In the genomic region with DNA sequence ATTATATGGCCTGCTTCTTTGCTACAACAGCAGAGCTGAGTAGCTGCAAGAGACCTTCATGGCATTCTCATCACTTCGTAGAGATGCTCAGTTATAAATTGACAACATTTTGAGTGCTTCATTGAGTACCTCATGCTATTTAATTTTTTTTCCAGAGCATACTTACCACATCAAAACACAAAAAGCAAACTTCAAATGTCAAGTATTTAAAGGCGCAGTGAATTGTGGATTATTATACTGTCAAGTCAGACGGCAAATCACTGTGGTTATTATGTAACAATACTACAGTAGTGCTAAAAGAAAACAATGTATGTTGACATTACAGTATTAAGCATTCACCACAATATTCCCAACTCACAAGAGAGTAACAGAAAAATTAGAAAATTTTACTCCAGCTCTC, we compare ENCODE assay signal across 14 cellular contexts.
"Had no signal": no experiment of that assay in that cellular context is flagged by ENCODE, and none has a peak within 500 bp of the region (broad histone marks: within the 10 kb centered on the region; RNA-seq: fewer than 3 reads in every experiment).

No MANE protein-coding gene starts in this region.

- DNase-seq: activated B cell treated with CpG ODN at 0.5 μM for 24 hours; activated CD4-positive, alpha-beta T cell treated with anti-CD3 and anti-CD28 coated beads, Interleukin-2, amount 10 ng/mL, durations not matched to agents 7 days and 5 days; aorta; cerebellar nuclear complex; heart right ventricle; left cardiac atrium; retina; stimulated activated CD4-positive, alpha-beta T cell treated with anti-CD3 and anti-CD28 coated beads, Interleukin-2, amount 100 ng/mL, for 48 hours; tibial artery had no signal

- H3K9me3 ChIP-seq: gastroesophageal sphincter, heart right ventricle, tibial artery had no signal

- H3K4me3 ChIP-seq: gastroesophageal sphincter, heart right ventricle, tibial artery had no signal

- H3K9me3 Mint-ChIP-seq: activated B cell treated with CpG ODN at 0.5 μM for 24 hours; activated T-helper 1 cell treated with anti-CD3 and anti-CD28 coated beads, Interleukin-12 subunit alpha, Interleukin-12 subunit beta, Interleukin-2, Interleukin-4 antibody, amounts not matched to agents 30 ng/mL and 10 ng/mL and 1 ng/mL, durations not matched to agents 14 hours and 24 hours and 36 hours; T-helper 2 cell treated with Interferon-gamma antibody and Interleukin-4, amounts not matched to agents 5 μg/mL and 100 μg/mL, for 36 hours had no signal

- ATAC-seq: gastroesophageal sphincter; heart right ventricle; left cardiac atrium; stimulated activated memory B cell treated with anti-CD40 and anti-IgM and Interleukin-4, amounts not matched to agents 10 μg/mL and 1 μg/mL and 100 μg/mL, for 72 hours had no signal

- H3K4me3 Mint-ChIP-seq: activated B cell treated with CpG ODN at 0.5 μM for 24 hours; activated CD4-positive, alpha-beta T cell treated with anti-CD3 and anti-CD28 coated beads, Interleukin-2, amount 10 ng/mL, durations not matched to agents 7 days and 5 days; activated T-helper 1 cell treated with anti-CD3 and anti-CD28 coated beads, Interleukin-12 subunit alpha, Interleukin-12 subunit beta, Interleukin-2, Interleukin-4 antibody, amounts not matched to agents 30 ng/mL and 10 ng/mL and 1 ng/mL, durations not matched to agents 14 hours and 24 hours and 36 hours; stimulated activated memory B cell treated with anti-CD40 and anti-IgM and Interleukin-4, amounts not matched to agents 10 μg/mL and 1 μg/mL and 100 μg/mL, for 72 hours; T-helper 2 cell treated with Interferon-gamma antibody and Interleukin-4, amounts not matched to agents 5 μg/mL and 100 μg/mL, for 36 hours had no signal

- H3K4me1 Mint-ChIP-seq: activated B cell treated with CpG ODN at 0.5 μM for 24 hours had no signal

- H3K4me1 ChIP-seq: gastroesophageal sphincter, tibial artery had no signal

- FAIRE-seq: urothelium cell line had no signal

- H3K27me3 Mint-ChIP-seq: activated B cell treated with CpG ODN at 0.5 μM for 24 hours; activated CD4-positive, alpha-beta T cell treated with anti-CD3 and anti-CD28 coated beads, Interleukin-2, amount 10 ng/mL, durations not matched to agents 7 days and 5 days; stimulated activated memory B cell treated with anti-CD40 and anti-IgM and Interleukin-4, amounts not matched to agents 10 μg/mL and 1 μg/mL and 100 μg/mL, for 72 hours had no signal

- H3K27ac Mint-ChIP-seq: activated B cell treated with CpG ODN at 0.5 μM for 24 hours; activated CD4-positive, alpha-beta T cell treated with anti-CD3 and anti-CD28 coated beads, Interleukin-2, amount 10 ng/mL, durations not matched to agents 7 days and 5 days; activated T-helper 1 cell treated with anti-CD3 and anti-CD28 coated beads, Interleukin-12 subunit alpha, Interleukin-12 subunit beta, Interleukin-2, Interleukin-4 antibody, amounts not matched to agents 30 ng/mL and 10 ng/mL and 1 ng/mL, durations not matched to agents 14 hours and 24 hours and 36 hours; stimulated activated memory B cell treated with anti-CD40 and anti-IgM and Interleukin-4, amounts not matched to agents 10 μg/mL and 1 μg/mL and 100 μg/mL, for 72 hours; T-helper 2 cell treated with Interferon-gamma antibody and Interleukin-4, amounts not matched to agents 5 μg/mL and 100 μg/mL, for 36 hours had no signal

- H3K27ac ChIP-seq: gastroesophageal sphincter, heart right ventricle, tibial artery had no signal

- H3K27me3 ChIP-seq: gastroesophageal sphincter, heart right ventricle, tibial artery had no signal
